ENCODE assay signal across 16 cellular contexts in the genomic region with DNA sequence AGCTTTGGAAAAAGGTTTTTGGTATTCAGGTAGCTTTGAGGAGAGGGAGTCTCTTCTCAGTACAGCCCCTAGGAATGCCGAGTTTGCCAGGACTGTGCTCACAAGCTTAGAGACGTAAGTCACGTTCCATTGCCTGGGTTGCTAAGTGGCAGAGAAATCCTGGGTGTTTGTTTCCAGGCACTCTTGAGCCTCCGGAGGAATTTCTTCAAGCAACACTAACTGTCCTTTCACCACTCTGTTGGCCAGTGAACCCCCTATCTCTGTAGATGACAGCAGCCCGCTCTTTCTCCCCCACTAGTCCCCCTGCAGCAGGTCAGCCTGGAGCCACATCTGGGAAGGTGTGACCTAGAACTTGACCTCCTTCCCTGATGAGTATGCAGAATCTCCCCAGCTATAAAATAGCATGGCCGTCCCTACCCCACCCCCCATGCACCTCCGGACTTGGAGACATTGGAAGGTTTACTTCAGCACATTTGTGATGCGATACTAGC.
DNase-seq lines count a peak whose midpoint lies in the region; ATAC-seq and TF ChIP-seq lines count a peak whose summit lies in the region.
"Had no signal": no experiment of that assay in that cellular context is flagged by ENCODE, and none has a peak within 500 bp of the region (broad histone marks: within the 10 kb centered on the region; RNA-seq: fewer than 3 reads in every experiment).

No MANE protein-coding gene starts in this region.

- H3K4me2 ChIP-seq in BLaER1, result peak overlapping the region; percentile 87

- no peaks in the 10 kb centered on the region for H3K9me3 ChIP-seq in BLaER1
- no peaks in the 10 kb centered on the region for H3K9me3 ChIP-seq in lower lobe of right lung
- H3K9me3 ChIP-seq: HAP-1, SJSA1 had no signal

- no peaks in the 10 kb centered on the region for H3K36me3 ChIP-seq in BLaER1
- H3K36me3 ChIP-seq in lower lobe of right lung, result no peaks in the 10 kb centered on the region
- H3K36me3 ChIP-seq: HAP-1, SJSA1 had no signal

- H3K4me1 ChIP-seq in BLaER1 (peaks cover 90% of the 10 kb centered on the region), lower lobe of right lung (peaks cover 51% of the 10 kb centered on the region)
- H3K4me1 ChIP-seq: HAP-1 had no signal

- H3K4me3 ChIP-seq in BLaER1 (no peak overlapping the region), lower lobe of right lung (no peak overlapping the region)
- H3K4me3 ChIP-seq: HAP-1, SJSA1 had no signal

- no peak for DNase-seq in caudate nucleus (lab: John Stamatoyannopoulos, UW)
- no peak for DNase-seq in lower lobe of right lung
- DNase-seq in renal cortical epithelial cell (ENCODE audit: low read depth), result peak; percentile 42
- no peak for DNase-seq in activated T-cell treated with anti-CD3 and anti-CD28 coated beads, Interleukin-2, amount 50 U/mL, for 48 hours
- no peak for DNase-seq in stimulated activated naive CD8-positive, alpha-beta T cell treated with anti-CD3 and anti-CD28 coated beads, Interleukin-15, Interleukin-2, amounts not matched to agents 100 U/mL and 50 U/mL, for 24 hours
- DNase-seq: activated CD4-positive, alpha-beta T cell treated with anti-CD3 and anti-CD28 coated beads for 4 hours; activated T-cell treated with anti-CD3 and anti-CD28 coated beads, Interleukin-2, amount 50 U/mL, for 4 hours; cerebellar nuclear complex; NCI-H187; stimulated activated CD4-positive, alpha-beta T cell treated with anti-CD3 and anti-CD28 coated beads, Interleukin-2, amount 100 ng/mL, for 48 hours; T1000 had no signal

- no peak overlapping the region for H3K9ac ChIP-seq in BLaER1

- H3K27me3 ChIP-seq in BLaER1, result no peaks in the 10 kb centered on the region
- no peaks in the 10 kb centered on the region for H3K27me3 ChIP-seq in lower lobe of right lung (ENCODE audit: low read depth)
- H3K27me3 ChIP-seq: SJSA1 had no signal

- ATAC-seq in lower lobe of right lung (peak; percentile 58 to 61), HG03439 (IDR thresholded peaks at IDR 0.05; ENCODE audit: unreplicated experiment) (no peak), HG02970 (IDR thresholded peaks at IDR 0.05; ENCODE audit: low FRiP score, unreplicated experiment) (no peak)
- no peak for ATAC-seq in stimulated activated naive CD8-positive, alpha-beta T cell treated with anti-CD3 and anti-CD28 coated beads, Interleukin-15, Interleukin-2, amounts not matched to agents 100 U/mL and 50 U/mL, for 24 hours
- ATAC-seq: activated T-cell treated with anti-CD3 and anti-CD28 coated beads, Interleukin-2, amount 50 U/mL, for 4 hours had no signal

- intact Hi-C loops in lower lobe of right lung (cut with DNase I), result no loop called here

- H3K27ac ChIP-seq in BLaER1, result no peak overlapping the region
- H3K27ac ChIP-seq in caudate nucleus (ENCODE audit: low read depth, low read length), result peak overlapping the region; percentile 96
- peak overlapping the region; percentile 83 for H3K27ac ChIP-seq in lower lobe of right lung
- H3K27ac ChIP-seq: SJSA1 had no signal

- no peak for TF ChIP-seq CTCF in lower lobe of right lung (IDR thresholded peaks at IDR 0.05)

- H4K20me1 ChIP-seq in BLaER1, result no peaks in the 10 kb centered on the region

Comparison
In these comparisons a context has a peak if more than half of its experiments do, and no peak if none do; other contexts are left out.
1. ATAC-seq: peak in lower lobe of right lung (2 of 2); none in HG03439 (single experiment), HG02970 (single experiment) and stimulated activated naive CD8-positive, alpha-beta T cell treated with anti-CD3 and anti-CD28 coated beads, Interleukin-15, Interleukin-2, amounts not matched to agents 100 U/mL and 50 U/mL, for 24 hours (single experiment).